Comparison of ENCODE assay signal across 15 cellular contexts in genomic region chr4:173518419-173519102, GRCh38. TPM values are rescaled to one million over a fixed set of nuclear protein-coding genes. Genes with fewer than 3 reads are reported as not detected.
DNase-seq lines count a peak whose midpoint lies in the region; ATAC-seq and TF ChIP-seq lines count a peak whose summit lies in the region.
"Had no signal": no experiment of that assay in that cellular context is flagged by ENCODE, and none has a peak within 500 bp of the region (broad histone marks: within the 10 kb centered on the region; RNA-seq: fewer than 3 reads in every experiment).

No MANE protein-coding gene starts in this region.

- H3K4me1 ChIP-seq in SK-N-SH (ENCODE audit: control insufficient read depth in 1 of 2, insufficient read depth in 2 of 2, low read depth in 1 of 2, low read length in 1 of 2) (peaks cover 26 to 40% of the 10 kb centered on the region in 2 experiments), heart left ventricle (peaks cover 0 to 53% (median 19%) of the 10 kb centered on the region in 12 donors)

- peak overlapping the region; percentile 52; the same call in 1 of the 2 replicates for H2AFZ ChIP-seq in SK-N-SH (ENCODE audit: low read depth)

- peaks cover 100% of the 10 kb centered on the region for H3K27me3 Mint-ChIP-seq in CD4-positive, alpha-beta T cell

- peak overlapping the region; percentile 72 for H3K9ac ChIP-seq in SK-N-SH

- H3K27me3 ChIP-seq in CD4-positive, alpha-beta T cell (ENCODE audit: control insufficient read depth, insufficient read depth, low read length): peaks cover 100% of the 10 kb centered on the region
- H3K27me3 ChIP-seq in SK-N-SH (ENCODE audit: insufficient read depth) (no peaks in the 10 kb centered on the region), heart left ventricle (peaks cover 0 to 94% (median 5%) of the 10 kb centered on the region in 9 donors)

- peak overlapping the region; percentile 30 for H3K4me3 Mint-ChIP-seq in CD4-positive, alpha-beta T cell

- peaks cover 17% of the 10 kb centered on the region for H3K79me2 ChIP-seq in SK-N-SH (ENCODE audit: insufficient read depth)

- H3K36me3 Mint-ChIP-seq in CD4-positive, alpha-beta T cell (ENCODE audit: low read depth): no peaks in the 10 kb centered on the region

- POLR2A ChIA-PET in CD4-positive, alpha-beta T cell (lab: Charles Lee): no interaction called here
- POLR2A ChIA-PET in SK-N-SH (lab: Yijun Ruan, JAX): interaction anchor here (0.7 to 8.7 kb wide), 29 partner anchors 9 to 684 kb away, joined by 3 to 142 read pairs (median 7); partner anchors contain the start of genes HAND2, HMGB2 and SAP30

- intact Hi-C loops in CD4-positive, alpha-beta T cell (cut with DNase I, micrococcal nuclease): no loop called here
- intact Hi-C loops in heart left ventricle (cut with DNase I): no loop called here

- H3K4me1 Mint-ChIP-seq in CD4-positive, alpha-beta T cell (ENCODE audit: low read depth): peaks cover 37% of the 10 kb centered on the region

- CTCF ChIA-PET in CD4-positive, alpha-beta T cell (lab: Charles Lee): no interaction called here
- CTCF ChIA-PET in SK-N-SH (lab: Yijun Ruan, JAX): interaction anchor here (0.7 to 2.0 kb wide), 9 partner anchors 9 to 731 kb away, joined by 3 to 7 read pairs (median 4); no protein-coding TSS in a partner anchor

- H3K27ac ChIP-seq in CD4-positive, alpha-beta T cell (ENCODE audit: low read depth, low read length): no peak overlapping the region
- H3K27ac ChIP-seq in SK-N-SH (ENCODE audit: low read depth in 2 of 2, low read length in 1 of 2) (peak overlapping the region; percentile 99), heart left ventricle (peak overlapping the region; percentile 59 to 99 (median 94))

- no peak for TF ChIP-seq EP300 in SK-N-SH (IDR thresholded peaks at IDR 0.05; ENCODE audit: borderline replicate concordance in 1 of 2, low read depth in 1 of 2, low read length in 1 of 2)

- peaks cover 2% of the 10 kb centered on the region for H3K9me3 Mint-ChIP-seq in CD4-positive, alpha-beta T cell

- WGBS in SK-N-SH (ENCODE audit: low lambda C conversion rate): 23% methylated on average over 42 of the region's 42 CpGs
- 11 to 20% (median 17%) methylated on average over 27 to 42 of the region's 42 CpGs for WGBS in heart left ventricle, 4 donors

- DNase-seq in CD4-positive, alpha-beta T cell: no peak
- DNase-seq in SK-N-SH: peak; percentile 64
- no peak for DNase-seq in heart left ventricle
- no peak for DNase-seq in omental fat pad (ENCODE audit: low spot score)
- no peak for DNase-seq in stimulated activated naive CD4-positive, alpha-beta T cell (lab: John Stamatoyannopoulos, UW)
- DNase-seq in DMS114 treated with DMSO at 0.1 percent for 48 hours (lab: John Stamatoyannopoulos, UW; ENCODE audit: unreplicated experiment): no peak
- no peak for DNase-seq in HPDE6-E6E7 (ENCODE audit: extremely low spot score)
- DNase-seq: activated CD4-positive, alpha-beta T cell treated with anti-CD3 and anti-CD28 coated beads, Interleukin-2, amount 50 U/mL, for 4 hours; C1 segment of cervical spinal cord; Kasumi-1; NCI-H2081; T-cell had no signal

- TF ChIP-seq POLR2A in heart left ventricle (IDR thresholded peaks at IDR 0.05): no peak

- peaks cover 14% of the 10 kb centered on the region for H3K9me3 ChIP-seq in CD4-positive, alpha-beta T cell (ENCODE audit: control insufficient read depth, low read length)
- H3K9me3 ChIP-seq in SK-N-SH: no peaks in the 10 kb centered on the region
- no peaks in the 10 kb centered on the region for H3K9me3 ChIP-seq in heart left ventricle
- H3K9me3 ChIP-seq: tibial nerve had no signal

- H3K4me2 ChIP-seq in SK-N-SH: peak overlapping the region; percentile 78

- no peaks in the 10 kb centered on the region for H3K36me3 ChIP-seq in SK-N-SH (replicated peaks in 1 of 2; ENCODE audit: control insufficient read depth in 1 of 2, insufficient read depth in 2 of 2, low read length in 1 of 2)
- H3K36me3 ChIP-seq in heart left ventricle: no peaks in the 10 kb centered on the region
- H3K36me3 ChIP-seq: tibial nerve had no signal

- TF ChIP-seq CTCF in CD4-positive, alpha-beta T cell (IDR thresholded peaks at IDR 0.05): no peak
- TF ChIP-seq CTCF in SK-N-SH (IDR thresholded peaks at IDR 0.05) (no peak), heart left ventricle (IDR thresholded peaks at IDR 0.05) (no peak), omental fat pad (IDR thresholded peaks at IDR 0.05) (no peak)

- no peak for TF ChIP-seq RAD21 in SK-N-SH (IDR thresholded peaks at IDR 0.05; ENCODE audit: low read length)

- H3K27ac Mint-ChIP-seq in CD4-positive, alpha-beta T cell: no peak overlapping the region

- peaks cover 32% of the 10 kb centered on the region for H3F3A ChIP-seq in SK-N-SH (replicated peaks; ENCODE audit: insufficient read depth)

- H3K4me3 ChIP-seq in SK-N-SH (ENCODE audit: low read depth in 2 of 2, low read length in 1 of 2) (peak overlapping the region; percentile 50 to 58), heart left ventricle (peak overlapping the region; percentile 16 to 59 (median 49))
- H3K4me3 ChIP-seq: tibial nerve had no signal

- no peaks in the 10 kb centered on the region for H4K20me1 ChIP-seq in SK-N-SH (ENCODE audit: insufficient read depth)

- H3K9me2 ChIP-seq in SK-N-SH: no peaks in the 10 kb centered on the region

- ATAC-seq in CD4-positive, alpha-beta T cell (ENCODE audit: poor library complexity): no peak
- ATAC-seq in heart left ventricle (no peak), omental fat pad (ENCODE audit: low FRiP score) (peak; percentile 30), HG03565 (IDR thresholded peaks at IDR 0.05; ENCODE audit: unreplicated experiment) (no peak)
- ATAC-seq: T-cell had no signal

TF ChIP-seq in SK-N-SH, 30 proteins besides CTCF, POLR2A, EP300 and RAD21 (continues in another document):
- TF ChIP-seq TEAD4 (IDR thresholded peaks at IDR 0.05; ENCODE audit: borderline replicate concordance, insufficient read depth) (no peak), JUND (IDR thresholded peaks at IDR 0.05) (no peak), MEF2A (IDR thresholded peaks at IDR 0.05; ENCODE audit: borderline replicate concordance, low read depth) (no peak), MXI1 (IDR thresholded peaks at IDR 0.05; ENCODE audit: low read depth, low read length) (no peak), TCF12 (IDR thresholded peaks at IDR 0.05) (no peak), USF1 (IDR thresholded peaks at IDR 0.05; ENCODE audit: borderline replicate concordance, low read depth) (no peak), GABPA (IDR thresholded peaks at IDR 0.05; ENCODE audit: low read depth) (no peak), FOSL2 (IDR thresholded peaks at IDR 0.05; ENCODE audit: borderline replicate concordance, low read depth) (no peak), FOXJ3 (CRISPR knock-in tag; IDR thresholded peaks at IDR 0.05) (no peak)
- TF ChIP-seq, protein P1, sequence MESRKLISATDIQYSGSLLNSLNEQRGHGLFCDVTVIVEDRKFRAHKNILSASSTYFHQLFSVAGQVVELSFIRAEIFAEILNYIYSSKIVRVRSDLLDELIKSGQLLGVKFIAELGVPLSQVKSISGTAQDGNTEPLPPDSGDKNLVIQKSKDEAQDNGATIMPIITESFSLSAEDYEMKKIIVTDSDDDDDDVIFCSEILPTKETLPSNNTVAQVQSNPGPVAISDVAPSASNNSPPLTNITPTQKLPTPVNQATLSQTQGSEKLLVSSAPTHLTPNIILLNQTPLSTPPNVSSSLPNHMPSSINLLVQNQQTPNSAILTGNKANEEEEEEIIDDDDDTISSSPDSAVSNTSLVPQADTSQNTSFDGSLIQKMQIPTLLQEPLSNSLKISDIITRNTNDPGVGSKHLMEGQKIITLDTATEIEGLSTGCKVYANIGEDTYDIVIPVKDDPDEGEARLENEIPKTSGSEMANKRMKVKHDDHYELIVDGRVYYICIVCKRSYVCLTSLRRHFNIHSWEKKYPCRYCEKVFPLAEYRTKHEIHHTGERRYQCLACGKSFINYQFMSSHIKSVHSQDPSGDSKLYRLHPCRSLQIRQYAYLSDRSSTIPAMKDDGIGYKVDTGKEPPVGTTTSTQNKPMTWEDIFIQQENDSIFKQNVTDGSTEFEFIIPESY (IDR thresholded peaks at IDR 0.05; ENCODE audit: borderline replicate concordance, low read depth): no peak
- TF ChIP-seq, protein P2, sequence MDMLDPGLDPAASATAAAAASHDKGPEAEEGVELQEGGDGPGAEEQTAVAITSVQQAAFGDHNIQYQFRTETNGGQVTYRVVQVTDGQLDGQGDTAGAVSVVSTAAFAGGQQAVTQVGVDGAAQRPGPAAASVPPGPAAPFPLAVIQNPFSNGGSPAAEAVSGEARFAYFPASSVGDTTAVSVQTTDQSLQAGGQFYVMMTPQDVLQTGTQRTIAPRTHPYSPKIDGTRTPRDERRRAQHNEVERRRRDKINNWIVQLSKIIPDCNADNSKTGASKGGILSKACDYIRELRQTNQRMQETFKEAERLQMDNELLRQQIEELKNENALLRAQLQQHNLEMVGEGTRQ (IDR thresholded peaks at IDR 0.05; ENCODE audit: borderline replicate concordance, low read depth, low read length): no peak
- TF ChIP-seq, protein P3, sequence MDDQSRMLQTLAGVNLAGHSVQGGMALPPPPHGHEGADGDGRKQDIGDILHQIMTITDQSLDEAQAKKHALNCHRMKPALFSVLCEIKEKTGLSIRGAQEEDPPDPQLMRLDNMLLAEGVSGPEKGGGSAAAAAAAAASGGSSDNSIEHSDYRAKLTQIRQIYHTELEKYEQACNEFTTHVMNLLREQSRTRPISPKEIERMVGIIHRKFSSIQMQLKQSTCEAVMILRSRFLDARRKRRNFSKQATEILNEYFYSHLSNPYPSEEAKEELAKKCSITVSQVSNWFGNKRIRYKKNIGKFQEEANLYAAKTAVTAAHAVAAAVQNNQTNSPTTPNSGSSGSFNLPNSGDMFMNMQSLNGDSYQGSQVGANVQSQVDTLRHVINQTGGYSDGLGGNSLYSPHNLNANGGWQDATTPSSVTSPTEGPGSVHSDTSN (IDR thresholded peaks at IDR 0.05): peak; percentile 35; the same call in 1 of the 2 replicates

RNA-seq across cellular contexts. Expression of gene HAND2, which starts 11.5 kb away (rescaled TPM):
- total RNA-seq in CD4-positive, alpha-beta T cell: not detected
- 94.2 and 106 TPM in 2 replicates for polyA plus RNA-seq in SK-N-SH (2012; rRNA removed)
- 129 and 139 TPM in 2 replicates for polyA plus RNA-seq in SK-N-SH (2012; cell fraction: cytosol; rRNA removed)
- 96.3 and 128 TPM in 2 replicates for polyA plus RNA-seq in SK-N-SH (2012; cell fraction: nucleus; rRNA removed)
- total RNA-seq in heart left ventricle: 100 to 1,000 TPM in 8 of 9 donors, 10 to 100 TPM in 1; 89.3 to 188 (median 129) TPM
- 100 to 1,000 TPM in 1 of 2 donors, 10 to 100 TPM in 1; 72.8 to 105 TPM for polyA plus RNA-seq in heart left ventricle
- total RNA-seq in omental fat pad: 10 to 100 TPM in 3 of 4 donors, 1 to 10 TPM in 1; 4.2 to 29.2 (median 12.3) TPM
- total RNA-seq: epithelial cell of proximal tubule, T-cell had no signal

Comparison
In these comparisons a context has a peak if more than half of its experiments do, and no peak if none do; other contexts are left out.
1. RNA of gene HAND2, which starts 11.5 kb away (total RNA-seq): 89.3 to 188 TPM in heart left ventricle and 4.2 to 29.2 TPM in omental fat pad; not detected in CD4-positive, alpha-beta T cell; every median in the first group is over 4 times any median in the second.